8 cellular contexts compared by ENCODE assay signal in the genomic region with DNA sequence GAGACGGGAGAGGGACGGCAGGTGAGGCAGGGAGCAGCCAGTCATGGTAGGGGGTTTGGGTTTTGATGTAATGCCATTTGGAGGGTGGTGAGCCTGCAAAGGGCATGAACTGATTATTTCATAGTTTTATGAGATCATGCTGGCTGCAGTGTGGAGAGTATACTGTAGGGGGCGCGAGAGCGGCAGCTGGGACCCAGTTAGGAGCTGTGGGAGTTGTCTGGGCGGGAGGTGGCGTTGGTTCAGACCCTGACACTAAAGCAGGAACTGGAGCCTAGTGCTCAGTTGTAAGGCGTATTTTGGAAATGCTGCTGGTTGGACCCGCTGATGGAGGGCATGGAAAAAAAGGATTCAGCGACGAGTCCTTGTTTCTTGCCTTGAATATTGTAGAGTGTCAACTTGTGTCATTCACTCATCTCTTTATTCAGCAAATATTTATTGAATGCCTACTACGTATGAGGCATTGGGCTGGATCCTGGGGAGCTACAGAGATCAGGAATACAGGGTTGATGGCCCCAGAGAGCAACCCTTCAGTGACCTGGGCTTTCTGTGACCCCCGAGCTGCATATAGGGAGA. TPM values are rescaled to one million over a fixed set of nuclear protein-coding genes. Genes with fewer than 3 reads are reported as not detected.
DNase-seq lines count a peak whose midpoint lies in the region; ATAC-seq and TF ChIP-seq lines count a peak whose summit lies in the region.

No MANE protein-coding gene starts in this region.

- ATAC-seq in left lung (peak; percentile 99), GM21737 (IDR thresholded peaks at IDR 0.05; ENCODE audit: unreplicated experiment) (no peak)

- no peak overlapping the region for H3K14ac ChIP-seq in H9 (ENCODE audit: insufficient read depth, low read length)

- H4K8ac ChIP-seq in H9 (replicated peaks; ENCODE audit: insufficient read length, low read depth, low read length), result no peak overlapping the region

- no peak overlapping the region for H2BK12ac ChIP-seq in H9 (ENCODE audit: insufficient read length, low read depth, low read length)

- no peak overlapping the region for H2BK20ac ChIP-seq in H9 (ENCODE audit: low read depth, low read length, poor library complexity, severe bottlenecking)

- H3K4me3 Mint-ChIP-seq in H9, result no peak overlapping the region; a peak in 1 of 5 replicates

- no peak overlapping the region for H3K4me2 ChIP-seq in H9 (ENCODE audit: insufficient read depth, insufficient read length, low read length)

- no peaks in the 10 kb centered on the region for H3K79me1 ChIP-seq in H9 (ENCODE audit: insufficient read depth, low read depth, low read length, poor library complexity, severe bottlenecking)

- H3K23ac ChIP-seq in H9 (ENCODE audit: insufficient read length, low read depth, low read length), result no peak overlapping the region

- peak; percentile 65 for DNase-seq in Daoy (ENCODE audit: low read depth)
- peak; percentile 89 for DNase-seq in H9
- DNase-seq in NCI-H1930 (lab: John Stamatoyannopoulos, UW), result peak; percentile 36 to 47
- peak; percentile 76 to 85 for DNase-seq in activated CD4-positive, alpha-beta T cell treated with anti-CD3 and anti-CD28 coated beads for 24 hours (ENCODE audit: low read depth in 2 of 2)
- peak; percentile 68 for DNase-seq in cerebellar cortex (ENCODE audit: low spot score)
- peak; percentile 89 to 93 for DNase-seq in left lung
- DNase-seq in stimulated activated CD4-positive, alpha-beta T cell treated with anti-CD3 and anti-CD28 coated beads, TNF-alpha, amount 100 ng/mL, for 24 hours (ENCODE audit: low read depth in 3 of 3), result peak; percentile 65 to 87 (median 72)

- no peak overlapping the region for H4K5ac ChIP-seq in H9 (ENCODE audit: insufficient read length, low read depth, low read length)

- H3K36me3 Mint-ChIP-seq in H9 (ENCODE audit: insufficient read depth in 1 of 3, low read depth in 3 of 3), result no peaks in the 10 kb centered on the region

- no peaks in the 10 kb centered on the region for H3K23me2 ChIP-seq in H9 (ENCODE audit: insufficient read length, low read depth, low read length, poor library complexity, severe bottlenecking)

- H3K27ac ChIP-seq in H9 (ENCODE audit: insufficient read length, low read depth, low read length) (no peak overlapping the region), left lung (no peak overlapping the region)

- H3K27me3 ChIP-seq in H9 (ENCODE audit: insufficient read depth, low read length) (no peaks in the 10 kb centered on the region), left lung (no peaks in the 10 kb centered on the region)

- no peaks in the 10 kb centered on the region for H4K20me1 ChIP-seq in H9 (ENCODE audit: control insufficient read depth, insufficient read depth, insufficient read length)

- H3K4me1 Mint-ChIP-seq in H9, result peaks cover 8 to 12% of the 10 kb centered on the region in 2 experiments

- no peaks in the 10 kb centered on the region for H3K4me1 ChIP-seq in H9 (ENCODE audit: insufficient read depth, low read length)
- peaks cover 0 to 13% of the 10 kb centered on the region in 2 donors for H3K4me1 ChIP-seq in left lung

- no peak overlapping the region for H4K91ac ChIP-seq in H9 (ENCODE audit: insufficient read length, low read depth, low read length)

- H3K4me3 ChIP-seq in left lung, result no peak overlapping the region

- H3K18ac ChIP-seq in H9 (ENCODE audit: insufficient read length, low read depth, low read length), result no peak overlapping the region

- H3K56ac ChIP-seq in H9 (ENCODE audit: insufficient read length, low read depth, low read length), result no peak overlapping the region

- no peak overlapping the region for H2BK5ac ChIP-seq in H9 (ENCODE audit: insufficient read length, low read length)

- H3K9me3 ChIP-seq in H9 (ENCODE audit: control insufficient read depth, low read depth, low read length), result no peaks in the 10 kb centered on the region
- H3K9me3 ChIP-seq in left lung, result no peaks in the 10 kb centered on the region

- H2BK15ac ChIP-seq in H9 (ENCODE audit: low read depth, low read length), result no peak overlapping the region

- WGBS in H9 (ENCODE audit: extremely low coverage, insufficient read length, low lambda C conversion rate), result no CpG with 5 or more reads among the region's 13 CpGs

- H2AK5ac ChIP-seq in H9 (ENCODE audit: insufficient read length, low read length), result no peak overlapping the region

- H3T11ph ChIP-seq in H9 (ENCODE audit: low read length), result no peak overlapping the region

- H3K9ac ChIP-seq in H9 (ENCODE audit: extremely low read depth, insufficient read length, low read length), result no peak overlapping the region

- H2AFZ ChIP-seq in H9 (ENCODE audit: low read length), result no peak overlapping the region

- intact Hi-C loops in left lung (cut with DNase I), result loop anchor here in 1 of 2 donors (5.0 to 10.0 kb wide), 2 partner anchors 188 to 275 kb away; no protein-coding TSS in a partner anchor

- H3K36me3 ChIP-seq in left lung, result no peaks in the 10 kb centered on the region

- no peak overlapping the region for H3K27ac Mint-ChIP-seq in H9

- H3K4ac ChIP-seq in H9 (ENCODE audit: low read depth, low read length), result no peak overlapping the region

- H2BK120ac ChIP-seq in H9 (ENCODE audit: low read depth, low read length, poor library complexity, severe bottlenecking), result no peak overlapping the region

- no peaks in the 10 kb centered on the region for H3K27me3 Mint-ChIP-seq in H9 (ENCODE audit: low read depth)

- H3K9me3 Mint-ChIP-seq in H9, result no peaks in the 10 kb centered on the region

- no peaks in the 10 kb centered on the region for H3K79me2 ChIP-seq in H9 (ENCODE audit: insufficient read depth, low read length)

- peak; percentile 91 for TF ChIP-seq CTCF in H9 (conservative IDR thresholded peaks at IDR 0.05)
- peak; percentile 86 to 92 for TF ChIP-seq CTCF in left lung (IDR thresholded peaks at IDR 0.05)

RNA-seq across cellular contexts. Expression of a gene that starts 23.7 kb away (rescaled TPM):
- total RNA-seq in Daoy (2014; rRNA removed; shearing (Covaris generic)), result 2.3 and 3.7 TPM in 2 replicates
- total RNA-seq in H9 (2021) (15.2 and 15.5 TPM in 2 replicates), left lung (1 to 10 TPM; 5.2 to 7.6 TPM)
